ENCODE assay signal across 1 cellular context in the genomic region with DNA sequence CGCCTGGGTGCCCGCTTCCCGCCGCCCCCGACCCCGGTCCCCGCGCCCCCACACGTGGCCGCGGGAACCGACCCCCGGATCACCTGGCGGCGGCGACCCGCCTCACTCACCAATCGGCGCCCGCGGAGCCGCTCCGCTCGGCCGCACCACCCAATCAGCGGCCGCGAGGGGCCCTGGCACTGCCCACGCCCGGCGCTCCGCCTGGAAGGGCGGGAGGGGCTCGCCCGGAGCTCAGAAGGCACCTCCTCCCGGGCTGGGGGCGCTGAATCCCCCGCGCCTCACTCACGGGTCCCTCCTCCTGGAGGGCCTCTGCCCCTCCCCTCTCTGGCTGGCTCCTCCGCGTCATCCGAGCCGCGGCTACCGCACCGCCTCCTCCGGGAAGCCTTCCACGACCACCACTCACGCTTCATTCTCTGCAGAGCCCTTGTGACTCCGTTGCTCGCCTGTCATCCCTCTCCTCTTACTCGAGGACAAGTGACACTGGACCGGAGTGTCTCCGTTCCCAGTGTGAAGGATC.
TF ChIP-seq lines count a peak whose summit lies in the region.

No MANE protein-coding gene starts in this region.

TF ChIP-seq in HEK293, 187 proteins besides CTCF, POLR2A, EP300 and RAD21 (continued from another document and continues in another):
- TF ChIP-seq, protein P1, sequence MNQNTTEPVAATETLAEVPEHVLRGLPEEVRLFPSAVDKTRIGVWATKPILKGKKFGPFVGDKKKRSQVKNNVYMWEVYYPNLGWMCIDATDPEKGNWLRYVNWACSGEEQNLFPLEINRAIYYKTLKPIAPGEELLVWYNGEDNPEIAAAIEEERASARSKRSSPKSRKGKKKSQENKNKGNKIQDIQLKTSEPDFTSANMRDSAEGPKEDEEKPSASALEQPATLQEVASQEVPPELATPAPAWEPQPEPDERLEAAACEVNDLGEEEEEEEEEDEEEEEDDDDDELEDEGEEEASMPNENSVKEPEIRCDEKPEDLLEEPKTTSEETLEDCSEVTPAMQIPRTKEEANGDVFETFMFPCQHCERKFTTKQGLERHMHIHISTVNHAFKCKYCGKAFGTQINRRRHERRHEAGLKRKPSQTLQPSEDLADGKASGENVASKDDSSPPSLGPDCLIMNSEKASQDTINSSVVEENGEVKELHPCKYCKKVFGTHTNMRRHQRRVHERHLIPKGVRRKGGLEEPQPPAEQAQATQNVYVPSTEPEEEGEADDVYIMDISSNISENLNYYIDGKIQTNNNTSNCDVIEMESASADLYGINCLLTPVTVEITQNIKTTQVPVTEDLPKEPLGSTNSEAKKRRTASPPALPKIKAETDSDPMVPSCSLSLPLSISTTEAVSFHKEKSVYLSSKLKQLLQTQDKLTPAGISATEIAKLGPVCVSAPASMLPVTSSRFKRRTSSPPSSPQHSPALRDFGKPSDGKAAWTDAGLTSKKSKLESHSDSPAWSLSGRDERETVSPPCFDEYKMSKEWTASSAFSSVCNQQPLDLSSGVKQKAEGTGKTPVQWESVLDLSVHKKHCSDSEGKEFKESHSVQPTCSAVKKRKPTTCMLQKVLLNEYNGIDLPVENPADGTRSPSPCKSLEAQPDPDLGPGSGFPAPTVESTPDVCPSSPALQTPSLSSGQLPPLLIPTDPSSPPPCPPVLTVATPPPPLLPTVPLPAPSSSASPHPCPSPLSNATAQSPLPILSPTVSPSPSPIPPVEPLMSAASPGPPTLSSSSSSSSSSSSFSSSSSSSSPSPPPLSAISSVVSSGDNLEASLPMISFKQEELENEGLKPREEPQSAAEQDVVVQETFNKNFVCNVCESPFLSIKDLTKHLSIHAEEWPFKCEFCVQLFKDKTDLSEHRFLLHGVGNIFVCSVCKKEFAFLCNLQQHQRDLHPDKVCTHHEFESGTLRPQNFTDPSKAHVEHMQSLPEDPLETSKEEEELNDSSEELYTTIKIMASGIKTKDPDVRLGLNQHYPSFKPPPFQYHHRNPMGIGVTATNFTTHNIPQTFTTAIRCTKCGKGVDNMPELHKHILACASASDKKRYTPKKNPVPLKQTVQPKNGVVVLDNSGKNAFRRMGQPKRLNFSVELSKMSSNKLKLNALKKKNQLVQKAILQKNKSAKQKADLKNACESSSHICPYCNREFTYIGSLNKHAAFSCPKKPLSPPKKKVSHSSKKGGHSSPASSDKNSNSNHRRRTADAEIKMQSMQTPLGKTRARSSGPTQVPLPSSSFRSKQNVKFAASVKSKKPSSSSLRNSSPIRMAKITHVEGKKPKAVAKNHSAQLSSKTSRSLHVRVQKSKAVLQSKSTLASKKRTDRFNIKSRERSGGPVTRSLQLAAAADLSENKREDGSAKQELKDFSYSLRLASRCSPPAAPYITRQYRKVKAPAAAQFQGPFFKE (tag by site-specific recombination; IDR thresholded peaks at IDR 0.05; ENCODE audit: borderline replicate concordance): no peak
- TF ChIP-seq, protein P2, sequence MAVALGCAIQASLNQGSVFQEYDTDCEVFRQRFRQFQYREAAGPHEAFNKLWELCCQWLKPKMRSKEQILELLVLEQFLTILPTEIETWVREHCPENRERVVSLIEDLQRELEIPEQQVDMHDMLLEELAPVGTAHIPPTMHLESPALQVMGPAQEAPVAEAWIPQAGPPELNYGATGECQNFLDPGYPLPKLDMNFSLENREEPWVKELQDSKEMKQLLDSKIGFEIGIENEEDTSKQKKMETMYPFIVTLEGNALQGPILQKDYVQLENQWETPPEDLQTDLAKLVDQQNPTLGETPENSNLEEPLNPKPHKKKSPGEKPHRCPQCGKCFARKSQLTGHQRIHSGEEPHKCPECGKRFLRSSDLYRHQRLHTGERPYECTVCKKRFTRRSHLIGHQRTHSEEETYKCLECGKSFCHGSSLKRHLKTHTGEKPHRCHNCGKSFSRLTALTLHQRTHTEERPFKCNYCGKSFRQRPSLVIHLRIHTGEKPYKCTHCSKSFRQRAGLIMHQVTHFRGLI (tag by site-specific recombination; IDR thresholded peaks at IDR 0.05): no peak
- TF ChIP-seq YY2 (tag by site-specific recombination; IDR thresholded peaks at IDR 0.05) (peak; percentile 23; the same call in 1 of the 2 replicates), ZNF514 (tag by site-specific recombination; IDR thresholded peaks at IDR 0.05) (no peak), ZNF404 (tag by site-specific recombination; IDR thresholded peaks at IDR 0.05) (no peak), ZNF37A (tag by site-specific recombination; IDR thresholded peaks at IDR 0.05) (no peak), ZNF248 (tag by site-specific recombination; IDR thresholded peaks at IDR 0.05) (no peak), ZNF777 (tag by site-specific recombination; IDR thresholded peaks at IDR 0.05; ENCODE audit: borderline replicate concordance) (no peak), KLF1 (tag by site-specific recombination; IDR thresholded peaks at IDR 0.05) (0 out of 2 replicates have a peak, but pooled peaks have one; percentile 12), ZNF19 (tag by site-specific recombination; IDR thresholded peaks at IDR 0.05; ENCODE audit: low read depth) (no peak), FEZF1 (tag by site-specific recombination; IDR thresholded peaks at IDR 0.05) (no peak), MEIS1 (CRISPR knock-in tag; IDR thresholded peaks at IDR 0.05; ENCODE audit: borderline replicate concordance) (no peak), ZNF391 (tag by site-specific recombination; IDR thresholded peaks at IDR 0.05; ENCODE audit: borderline replicate concordance, low read depth) (peak; percentile 64; the same call in 1 of the 2 replicates), ZNF654 (tag by site-specific recombination; IDR thresholded peaks at IDR 0.05; ENCODE audit: low read depth) (no peak), KLF16 (tag by site-specific recombination; IDR thresholded peaks at IDR 0.05) (peak; percentile 74; the same call in 1 of the 2 replicates), KLF7 (tag by site-specific recombination; IDR thresholded peaks at IDR 0.05; ENCODE audit: borderline replicate concordance) (0 out of 2 replicates have a peak, but pooled peaks have one; percentile 47), GLI4 (tag by site-specific recombination; IDR thresholded peaks at IDR 0.05) (no peak), ZNF16 (tag by site-specific recombination; IDR thresholded peaks at IDR 0.05; ENCODE audit: low read depth) (no peak), ZNF529 (tag by site-specific recombination; IDR thresholded peaks at IDR 0.05; ENCODE audit: insufficient replicate concordance) (no peak), ZNF521 (tag by site-specific recombination; IDR thresholded peaks at IDR 0.05) (no peak), ZNF423 (tag by site-specific recombination; IDR thresholded peaks at IDR 0.05) (no peak), ZNF239 (tag by site-specific recombination; IDR thresholded peaks at IDR 0.05) (peak; percentile 99)
- TF ChIP-seq, protein P3, sequence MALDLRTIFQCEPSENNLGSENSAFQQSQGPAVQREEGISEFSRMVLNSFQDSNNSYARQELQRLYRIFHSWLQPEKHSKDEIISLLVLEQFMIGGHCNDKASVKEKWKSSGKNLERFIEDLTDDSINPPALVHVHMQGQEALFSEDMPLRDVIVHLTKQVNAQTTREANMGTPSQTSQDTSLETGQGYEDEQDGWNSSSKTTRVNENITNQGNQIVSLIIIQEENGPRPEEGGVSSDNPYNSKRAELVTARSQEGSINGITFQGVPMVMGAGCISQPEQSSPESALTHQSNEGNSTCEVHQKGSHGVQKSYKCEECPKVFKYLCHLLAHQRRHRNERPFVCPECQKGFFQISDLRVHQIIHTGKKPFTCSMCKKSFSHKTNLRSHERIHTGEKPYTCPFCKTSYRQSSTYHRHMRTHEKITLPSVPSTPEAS (tag by site-specific recombination; IDR thresholded peaks at IDR 0.05): no peak; the same call in 1 of the 2 replicates
- TF ChIP-seq, protein P4, sequence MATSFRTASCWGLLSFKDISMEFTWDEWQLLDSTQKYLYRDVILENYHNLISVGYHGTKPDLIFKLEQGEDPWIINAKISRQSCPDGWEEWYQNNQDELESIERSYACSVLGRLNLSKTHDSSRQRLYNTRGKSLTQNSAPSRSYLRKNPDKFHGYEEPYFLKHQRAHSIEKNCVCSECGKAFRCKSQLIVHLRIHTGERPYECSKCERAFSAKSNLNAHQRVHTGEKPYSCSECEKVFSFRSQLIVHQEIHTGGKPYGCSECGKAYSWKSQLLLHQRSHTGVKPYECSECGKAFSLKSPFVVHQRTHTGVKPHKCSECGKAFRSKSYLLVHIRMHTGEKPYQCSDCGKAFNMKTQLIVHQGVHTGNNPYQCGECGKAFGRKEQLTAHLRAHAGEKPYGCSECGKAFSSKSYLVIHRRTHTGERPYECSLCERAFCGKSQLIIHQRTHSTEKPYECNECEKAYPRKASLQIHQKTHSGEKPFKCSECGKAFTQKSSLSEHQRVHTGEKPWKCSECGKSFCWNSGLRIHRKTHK (tag by site-specific recombination; IDR thresholded peaks at IDR 0.05): no peak
- TF ChIP-seq, protein P5, sequence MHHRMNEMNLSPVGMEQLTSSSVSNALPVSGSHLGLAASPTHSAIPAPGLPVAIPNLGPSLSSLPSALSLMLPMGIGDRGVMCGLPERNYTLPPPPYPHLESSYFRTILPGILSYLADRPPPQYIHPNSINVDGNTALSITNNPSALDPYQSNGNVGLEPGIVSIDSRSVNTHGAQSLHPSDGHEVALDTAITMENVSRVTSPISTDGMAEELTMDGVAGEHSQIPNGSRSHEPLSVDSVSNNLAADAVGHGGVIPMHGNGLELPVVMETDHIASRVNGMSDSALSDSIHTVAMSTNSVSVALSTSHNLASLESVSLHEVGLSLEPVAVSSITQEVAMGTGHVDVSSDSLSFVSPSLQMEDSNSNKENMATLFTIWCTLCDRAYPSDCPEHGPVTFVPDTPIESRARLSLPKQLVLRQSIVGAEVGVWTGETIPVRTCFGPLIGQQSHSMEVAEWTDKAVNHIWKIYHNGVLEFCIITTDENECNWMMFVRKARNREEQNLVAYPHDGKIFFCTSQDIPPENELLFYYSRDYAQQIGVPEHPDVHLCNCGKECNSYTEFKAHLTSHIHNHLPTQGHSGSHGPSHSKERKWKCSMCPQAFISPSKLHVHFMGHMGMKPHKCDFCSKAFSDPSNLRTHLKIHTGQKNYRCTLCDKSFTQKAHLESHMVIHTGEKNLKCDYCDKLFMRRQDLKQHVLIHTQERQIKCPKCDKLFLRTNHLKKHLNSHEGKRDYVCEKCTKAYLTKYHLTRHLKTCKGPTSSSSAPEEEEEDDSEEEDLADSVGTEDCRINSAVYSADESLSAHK (tag by site-specific recombination; IDR thresholded peaks at IDR 0.05): no peak
- TF ChIP-seq, protein P6, sequence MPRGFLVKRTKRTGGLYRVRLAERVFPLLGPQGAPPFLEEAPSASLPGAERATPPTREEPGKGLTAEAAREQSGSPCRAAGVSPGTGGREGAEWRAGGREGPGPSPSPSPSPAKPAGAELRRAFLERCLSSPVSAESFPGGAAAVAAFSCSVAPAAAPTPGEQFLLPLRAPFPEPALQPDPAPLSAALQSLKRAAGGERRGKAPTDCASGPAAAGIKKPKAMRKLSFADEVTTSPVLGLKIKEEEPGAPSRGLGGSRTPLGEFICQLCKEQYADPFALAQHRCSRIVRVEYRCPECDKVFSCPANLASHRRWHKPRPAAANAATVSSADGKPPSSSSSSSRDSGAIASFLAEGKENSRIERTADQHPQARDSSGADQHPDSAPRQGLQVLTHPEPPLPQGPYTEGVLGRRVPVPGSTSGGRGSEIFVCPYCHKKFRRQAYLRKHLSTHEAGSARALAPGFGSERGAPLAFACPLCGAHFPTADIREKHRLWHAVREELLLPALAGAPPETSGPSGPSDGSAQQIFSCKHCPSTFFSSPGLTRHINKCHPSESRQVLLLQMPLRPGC (tag by site-specific recombination; IDR thresholded peaks at IDR 0.05): 0 out of 2 replicates have a peak, but pooled peaks have one; percentile 36
- TF ChIP-seq, protein P7, sequence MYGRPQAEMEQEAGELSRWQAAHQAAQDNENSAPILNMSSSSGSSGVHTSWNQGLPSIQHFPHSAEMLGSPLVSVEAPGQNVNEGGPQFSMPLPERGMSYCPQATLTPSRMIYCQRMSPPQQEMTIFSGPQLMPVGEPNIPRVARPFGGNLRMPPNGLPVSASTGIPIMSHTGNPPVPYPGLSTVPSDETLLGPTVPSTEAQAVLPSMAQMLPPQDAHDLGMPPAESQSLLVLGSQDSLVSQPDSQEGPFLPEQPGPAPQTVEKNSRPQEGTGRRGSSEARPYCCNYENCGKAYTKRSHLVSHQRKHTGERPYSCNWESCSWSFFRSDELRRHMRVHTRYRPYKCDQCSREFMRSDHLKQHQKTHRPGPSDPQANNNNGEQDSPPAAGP (tag by site-specific recombination; IDR thresholded peaks at IDR 0.05): no peak; the same call in none of the 2 replicates
- TF ChIP-seq, protein P8, sequence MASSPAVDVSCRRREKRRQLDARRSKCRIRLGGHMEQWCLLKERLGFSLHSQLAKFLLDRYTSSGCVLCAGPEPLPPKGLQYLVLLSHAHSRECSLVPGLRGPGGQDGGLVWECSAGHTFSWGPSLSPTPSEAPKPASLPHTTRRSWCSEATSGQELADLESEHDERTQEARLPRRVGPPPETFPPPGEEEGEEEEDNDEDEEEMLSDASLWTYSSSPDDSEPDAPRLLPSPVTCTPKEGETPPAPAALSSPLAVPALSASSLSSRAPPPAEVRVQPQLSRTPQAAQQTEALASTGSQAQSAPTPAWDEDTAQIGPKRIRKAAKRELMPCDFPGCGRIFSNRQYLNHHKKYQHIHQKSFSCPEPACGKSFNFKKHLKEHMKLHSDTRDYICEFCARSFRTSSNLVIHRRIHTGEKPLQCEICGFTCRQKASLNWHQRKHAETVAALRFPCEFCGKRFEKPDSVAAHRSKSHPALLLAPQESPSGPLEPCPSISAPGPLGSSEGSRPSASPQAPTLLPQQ (tag by site-specific recombination; IDR thresholded peaks at IDR 0.05): no peak
- TF ChIP-seq, protein P9, sequence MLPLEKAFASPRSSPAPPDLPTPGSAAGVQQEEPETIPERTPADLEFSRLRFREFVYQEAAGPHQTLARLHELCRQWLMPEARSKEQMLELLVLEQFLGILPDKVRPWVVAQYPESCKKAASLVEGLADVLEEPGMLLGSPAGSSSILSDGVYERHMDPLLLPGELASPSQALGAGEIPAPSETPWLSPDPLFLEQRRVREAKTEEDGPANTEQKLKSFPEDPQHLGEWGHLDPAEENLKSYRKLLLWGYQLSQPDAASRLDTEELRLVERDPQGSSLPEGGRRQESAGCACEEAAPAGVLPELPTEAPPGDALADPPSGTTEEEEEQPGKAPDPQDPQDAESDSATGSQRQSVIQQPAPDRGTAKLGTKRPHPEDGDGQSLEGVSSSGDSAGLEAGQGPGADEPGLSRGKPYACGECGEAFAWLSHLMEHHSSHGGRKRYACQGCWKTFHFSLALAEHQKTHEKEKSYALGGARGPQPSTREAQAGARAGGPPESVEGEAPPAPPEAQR (tag by site-specific recombination; IDR thresholded peaks at IDR 0.05): no peak
- TF ChIP-seq, protein P10, sequence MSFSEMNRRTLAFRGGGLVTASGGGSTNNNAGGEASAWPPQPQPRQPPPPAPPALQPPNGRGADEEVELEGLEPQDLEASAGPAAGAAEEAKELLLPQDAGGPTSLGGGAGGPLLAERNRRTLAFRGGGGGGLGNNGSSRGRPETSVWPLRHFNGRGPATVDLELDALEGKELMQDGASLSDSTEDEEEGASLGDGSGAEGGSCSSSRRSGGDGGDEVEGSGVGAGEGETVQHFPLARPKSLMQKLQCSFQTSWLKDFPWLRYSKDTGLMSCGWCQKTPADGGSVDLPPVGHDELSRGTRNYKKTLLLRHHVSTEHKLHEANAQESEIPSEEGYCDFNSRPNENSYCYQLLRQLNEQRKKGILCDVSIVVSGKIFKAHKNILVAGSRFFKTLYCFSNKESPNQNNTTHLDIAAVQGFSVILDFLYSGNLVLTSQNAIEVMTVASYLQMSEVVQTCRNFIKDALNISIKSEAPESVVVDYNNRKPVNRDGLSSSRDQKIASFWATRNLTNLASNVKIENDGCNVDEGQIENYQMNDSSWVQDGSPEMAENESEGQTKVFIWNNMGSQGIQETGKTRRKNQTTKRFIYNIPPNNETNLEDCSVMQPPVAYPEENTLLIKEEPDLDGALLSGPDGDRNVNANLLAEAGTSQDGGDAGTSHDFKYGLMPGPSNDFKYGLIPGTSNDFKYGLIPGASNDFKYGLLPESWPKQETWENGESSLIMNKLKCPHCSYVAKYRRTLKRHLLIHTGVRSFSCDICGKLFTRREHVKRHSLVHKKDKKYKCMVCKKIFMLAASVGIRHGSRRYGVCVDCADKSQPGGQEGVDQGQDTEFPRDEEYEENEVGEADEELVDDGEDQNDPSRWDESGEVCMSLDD (tag by site-specific recombination; IDR thresholded peaks at IDR 0.05): peak; percentile 89
